ENCODE assay signal across 9 cellular contexts in genomic region chr15:66080791-66081475, GRCh38.
DNase-seq lines count a peak whose midpoint lies in the region; ATAC-seq and TF ChIP-seq lines count a peak whose summit lies in the region.
"Had no signal": no experiment of that assay in that cellular context is flagged by ENCODE, and none has a peak within 500 bp of the region (broad histone marks: within the 10 kb centered on the region; RNA-seq: fewer than 3 reads in every experiment).

No MANE protein-coding gene starts in this region.

- H3K4me3 Mint-ChIP-seq in CD8-positive, alpha-beta T cell, result no peak overlapping the region
- H3K4me3 Mint-ChIP-seq: activated T-cell treated with anti-CD3 and anti-CD28 coated beads, Interleukin-2, amount 50 U/mL, for 72 hours had no signal

- intact Hi-C loops in right cardiac atrium (cut with DNase I) (no loop called here), transverse colon (cut with DNase I; ENCODE audit: low total_unique reads) (no loop called here)
- intact Hi-C loops in CD8-positive, alpha-beta T cell (cut with DNase I, micrococcal nuclease), result no loop called here

- no peak for TF ChIP-seq POLR2A in transverse colon (IDR thresholded peaks at IDR 0.05)

- H3K27me3 ChIP-seq in right cardiac atrium (ENCODE audit: control insufficient read depth, insufficient read depth) (no peaks in the 10 kb centered on the region), transverse colon (peaks cover 9% of the 10 kb centered on the region)
- H3K27me3 ChIP-seq in CD8-positive, alpha-beta T cell (ENCODE audit: insufficient read depth, low read length), result no peaks in the 10 kb centered on the region

- peak in 4 of 5 experiments; percentile 21 to 44 (median 26) for TF ChIP-seq CTCF in transverse colon (IDR thresholded peaks at IDR 0.05)
- no peak for TF ChIP-seq CTCF in CD8-positive, alpha-beta T cell (IDR thresholded peaks at IDR 0.05)

- H3K4me3 ChIP-seq in right cardiac atrium (ENCODE audit: low read length), result no peak overlapping the region
- H3K4me3 ChIP-seq in transverse colon, result no peak overlapping the region
- H3K4me3 ChIP-seq in CD8-positive, alpha-beta T cell (ENCODE audit: low read depth, low read length), result no peak overlapping the region

- H3K27ac ChIP-seq in right cardiac atrium (ENCODE audit: low read length) (peak overlapping the region; percentile 32), transverse colon (peak overlapping the region in 2 of 4 donors; percentile 10 to 41)
- no peak overlapping the region for H3K27ac ChIP-seq in CD8-positive, alpha-beta T cell (ENCODE audit: low read depth, low read length)

- H3K9me3 ChIP-seq in right cardiac atrium (ENCODE audit: control insufficient read depth, low read length), result no peaks in the 10 kb centered on the region
- H3K9me3 ChIP-seq in transverse colon, result peaks cover 0 to 4% of the 10 kb centered on the region in 2 donors
- H3K9me3 ChIP-seq in CD8-positive, alpha-beta T cell (ENCODE audit: low read length), result no peaks in the 10 kb centered on the region

- H3K4me1 ChIP-seq in right cardiac atrium (ENCODE audit: control insufficient read depth, insufficient read depth, low read length), result no peaks in the 10 kb centered on the region
- peaks cover 0 to 9% (median 5%) of the 10 kb centered on the region in 4 donors for H3K4me1 ChIP-seq in transverse colon
- H3K4me1 ChIP-seq in CD8-positive, alpha-beta T cell (ENCODE audit: insufficient read depth, low read length), result no peaks in the 10 kb centered on the region

- no peak overlapping the region for H3K27ac Mint-ChIP-seq in CD8-positive, alpha-beta T cell
- H3K27ac Mint-ChIP-seq: activated T-cell treated with anti-CD3 and anti-CD28 coated beads, Interleukin-2, amount 50 U/mL, for 72 hours had no signal

- 54% methylated on average over 24 of the region's 24 CpGs for WGBS in right cardiac atrium
- WGBS in transverse colon (ENCODE audit: low coverage in 1 of 2), 2 donors, result 13 to 60% methylated on average over 6 to 24 of the region's 24 CpGs

- CTCF ChIA-PET in CD8-positive, alpha-beta T cell (lab: Charles Lee), result no interaction called here

- H3K4me1 Mint-ChIP-seq in CD8-positive, alpha-beta T cell (ENCODE audit: low read depth), result no peaks in the 10 kb centered on the region

- peaks cover 3% of the 10 kb centered on the region for H3K9me3 Mint-ChIP-seq in CD8-positive, alpha-beta T cell

- no peaks in the 10 kb centered on the region for H3K36me3 ChIP-seq in transverse colon
- no peaks in the 10 kb centered on the region for H3K36me3 ChIP-seq in CD8-positive, alpha-beta T cell (ENCODE audit: insufficient read depth, low read length)

- in situ Hi-C loops in transverse colon (cut with MboI; ENCODE audit: low pct_ligation_motif_present in 1 of 4, low pct_unique_long_range_greater_than_20kb in 1 of 4, low sequenced_read_pairs in 3 of 4), result no loop called here

- POLR2A ChIA-PET in CD8-positive, alpha-beta T cell (lab: Charles Lee), result no interaction called here

- ATAC-seq in right cardiac atrium, result peak; percentile 46 to 70
- ATAC-seq in CD8-positive, alpha-beta T cell, result no peak
- ATAC-seq in GM19397 (IDR thresholded peaks at IDR 0.05; ENCODE audit: unreplicated experiment), result no peak
- ATAC-seq: activated T-cell treated with anti-CD3 and anti-CD28 coated beads, Interleukin-2, amount 50 U/mL, for 72 hours had no signal

- no peaks in the 10 kb centered on the region for H3K36me3 Mint-ChIP-seq in CD8-positive, alpha-beta T cell

- peaks cover 34% of the 10 kb centered on the region for H3K27me3 Mint-ChIP-seq in CD8-positive, alpha-beta T cell (ENCODE audit: low read depth)

- no peak for TF ChIP-seq EP300 in transverse colon (IDR thresholded peaks at IDR 0.05; ENCODE audit: low read depth)

- DNase-seq in NCI-H510A treated with DMSO at 0.1 percent for 48 hours (lab: John Stamatoyannopoulos, UW), result peak; percentile 8
- DNase-seq in NCI-H510A (lab: John Stamatoyannopoulos, UW), result no peak
- DNase-seq in T1000 (lab: John Stamatoyannopoulos, UW), result peak; percentile 23
- DNase-seq in right cardiac atrium, result peak in 1 of 3 donors; percentile 67
- peak; percentile 51 for DNase-seq in transverse colon
- DNase-seq in CD8-positive, alpha-beta T cell, result no peak
- DNase-seq in OCI-M1 (lab: John Stamatoyannopoulos, UW), result no peak
- DNase-seq: activated T-cell treated with anti-CD3 and anti-CD28 coated beads, Interleukin-2, amount 50 U/mL, for 72 hours had no signal

Comparison
In these comparisons a context has a peak if more than half of its experiments do, and no peak if none do; other contexts are left out.
1. DNase-seq: peak in NCI-H510A treated with DMSO at 0.1 percent for 48 hours (single experiment), T1000 (single experiment) and transverse colon (single experiment); none in NCI-H510A (single experiment), CD8-positive, alpha-beta T cell (0 of 7) and OCI-M1 (single experiment).
2. ATAC-seq: peak in right cardiac atrium (2 of 2); none in CD8-positive, alpha-beta T cell (single experiment) and GM19397 (single experiment).